In genomic region chr5:78509145-78509865, GRCh38 we compare ENCODE assay signal across 8 cellular contexts.
A peak's percentile ranks its signal among the peaks of the same experiment; 100 is the strongest.
DNase-seq lines count a peak whose midpoint lies in the region; ATAC-seq and TF ChIP-seq lines count a peak whose summit lies in the region.

No MANE protein-coding gene starts in this region.

- CTCF ChIA-PET in CD4-positive, alpha-beta T cell (lab: Charles Lee), result no interaction called here

- H3K4me1 Mint-ChIP-seq in CD4-positive, alpha-beta T cell (ENCODE audit: low read depth), result peaks cover 20% of the 10 kb centered on the region
- peaks cover 11% of the 10 kb centered on the region for H3K4me1 Mint-ChIP-seq in central memory CD8-positive, alpha-beta T cell
- H3K4me1 Mint-ChIP-seq in nephron progenitor cell, result peaks cover 95% of the 10 kb centered on the region

- peaks cover 59% of the 10 kb centered on the region for H3K27me3 ChIP-seq in CD4-positive, alpha-beta T cell (ENCODE audit: control insufficient read depth, insufficient read depth, low read length)

- POLR2A ChIA-PET in CD4-positive, alpha-beta T cell (lab: Charles Lee), result no interaction called here

- ATAC-seq in CD4-positive, alpha-beta T cell (ENCODE audit: poor library complexity), result no peak
- peak; percentile 25 for ATAC-seq in central memory CD8-positive, alpha-beta T cell (replicated peaks; ENCODE audit: extremely low read depth, poor library complexity, severe bottlenecking)
- no peak for ATAC-seq in HG02885 (IDR thresholded peaks at IDR 0.05; ENCODE audit: poor library complexity, unreplicated experiment)

- intact Hi-C loops in CD4-positive, alpha-beta T cell (cut with DNase I, micrococcal nuclease), result no loop called here

- TF ChIP-seq CTCF in CD4-positive, alpha-beta T cell (IDR thresholded peaks at IDR 0.05), result no peak
- TF ChIP-seq CTCF in nephron progenitor cell (IDR thresholded peaks at IDR 0.05) (no peak), GM10266 (IDR thresholded peaks at IDR 0.05; ENCODE audit: control insufficient read depth, insufficient read depth, low read depth, missing control alignments) (no peak)

- H3K27me3 Mint-ChIP-seq in CD4-positive, alpha-beta T cell, result peaks cover 93% of the 10 kb centered on the region
- peaks cover 90% of the 10 kb centered on the region for H3K27me3 Mint-ChIP-seq in central memory CD8-positive, alpha-beta T cell
- H3K27me3 Mint-ChIP-seq in nephron progenitor cell (ENCODE audit: low read depth, poor library complexity), result no peaks in the 10 kb centered on the region

- peak overlapping the region; percentile 83 for H3K4me3 Mint-ChIP-seq in CD4-positive, alpha-beta T cell
- peak overlapping the region; percentile 78 for H3K4me3 Mint-ChIP-seq in central memory CD8-positive, alpha-beta T cell
- H3K4me3 Mint-ChIP-seq in nephron progenitor cell, result peak overlapping the region; percentile 41

- H3K27ac ChIP-seq in CD4-positive, alpha-beta T cell (ENCODE audit: low read depth, low read length), result no peak overlapping the region

- no peaks in the 10 kb centered on the region for H3K36me3 Mint-ChIP-seq in CD4-positive, alpha-beta T cell (ENCODE audit: low read depth)
- no peaks in the 10 kb centered on the region for H3K36me3 Mint-ChIP-seq in central memory CD8-positive, alpha-beta T cell (ENCODE audit: insufficient read depth)
- H3K36me3 Mint-ChIP-seq in nephron progenitor cell (ENCODE audit: low read depth), result peaks cover 14% of the 10 kb centered on the region

- in situ Hi-C loops in KBM-7 (cut with MboI; ENCODE audit: low pct_unique_long_range_greater_than_20kb, low sequenced_read_pairs), result no loop called here

- H3K27ac Mint-ChIP-seq in CD4-positive, alpha-beta T cell, result no peak overlapping the region
- H3K27ac Mint-ChIP-seq in central memory CD8-positive, alpha-beta T cell (ENCODE audit: low read depth), result peak overlapping the region; percentile 57
- peak overlapping the region; percentile 95 for H3K27ac Mint-ChIP-seq in nephron progenitor cell

- no peaks in the 10 kb centered on the region for H3K9me3 Mint-ChIP-seq in CD4-positive, alpha-beta T cell
- H3K9me3 Mint-ChIP-seq in central memory CD8-positive, alpha-beta T cell, result no peaks in the 10 kb centered on the region
- peaks cover 11% of the 10 kb centered on the region for H3K9me3 Mint-ChIP-seq in nephron progenitor cell

- no peaks in the 10 kb centered on the region for H3K9me3 ChIP-seq in CD4-positive, alpha-beta T cell (ENCODE audit: control insufficient read depth, low read length)

- no peak for DNase-seq in CD4-positive, alpha-beta T cell
- peak; percentile 33 for DNase-seq in KBM-7
- DNase-seq in central memory CD8-positive, alpha-beta T cell (ENCODE audit: low spot score in 2 of 2), result no peak
- DNase-seq in nephron progenitor cell, result no peak
- no peak for DNase-seq in GM10266 (ENCODE audit: extremely low spot score)
- DNase-seq in SKM-1 treated with dmso at 0.1 percent for 144 hours (lab: John Stamatoyannopoulos, UW; ENCODE audit: unreplicated experiment), result no peak
- no peak for DNase-seq in GM19240 (ENCODE audit: insufficient read length, low spot score)
